ENCODE assay signal across 9 cellular contexts in the genomic region with DNA sequence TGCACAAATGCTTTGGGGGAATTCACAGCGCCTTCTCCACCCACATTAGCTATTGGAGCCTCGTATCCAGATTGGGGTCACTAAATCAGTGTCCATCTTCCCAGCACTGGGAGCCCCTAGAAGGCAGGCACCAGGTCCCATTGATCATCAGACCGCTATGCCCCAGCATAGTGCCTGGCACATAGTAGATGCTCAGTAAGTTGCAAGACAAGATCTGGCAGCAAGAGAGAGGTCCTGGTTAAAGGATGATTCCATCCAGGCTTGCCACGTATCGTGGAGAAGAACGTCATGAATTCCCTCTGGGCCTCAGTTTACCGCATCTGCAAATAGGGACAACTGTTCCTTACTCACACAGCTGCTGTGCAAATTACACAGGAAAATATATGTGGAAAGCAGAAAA. TPM values are rescaled to one million over a fixed set of nuclear protein-coding genes. Genes with fewer than 3 reads are reported as not detected.
DNase-seq lines count a peak whose midpoint lies in the region; ATAC-seq and TF ChIP-seq lines count a peak whose summit lies in the region.
"Had no signal": no experiment of that assay in that cellular context is flagged by ENCODE, and none has a peak within 500 bp of the region (broad histone marks: within the 10 kb centered on the region; RNA-seq: fewer than 3 reads in every experiment).

No MANE protein-coding gene starts in this region.

- peak overlapping the region; percentile 35 to 77 (median 71) for H3K27ac Mint-ChIP-seq in nephron

- peak overlapping the region; percentile 88; the same call in 1 of the 2 replicates for H2AK5ac ChIP-seq in IMR-90 (ENCODE audit: low read depth, low read length)

- peak overlapping the region; percentile 3 for H2AK9ac ChIP-seq in IMR-90 (replicated peaks; ENCODE audit: low read depth, low read length, poor library complexity)

- H3K4me1 Mint-ChIP-seq in nephron = peaks cover 55% of the 10 kb centered on the region

- no peak for TF ChIP-seq CTCF in AG04449 (IDR thresholded peaks at IDR 0.05; ENCODE audit: insufficient read depth, low read length, missing control alignments)
- TF ChIP-seq CTCF in IMR-90 (conservative IDR thresholded peaks at IDR 0.05; ENCODE audit: low read depth, low read length) = no peak
- no peak for TF ChIP-seq CTCF in choroid plexus epithelial cell (conservative IDR thresholded peaks at IDR 0.05; ENCODE audit: low read depth, low read length)
- TF ChIP-seq CTCF in nephron (IDR thresholded peaks at IDR 0.05; ENCODE audit: unreplicated experiment in 3 of 3) = no peak

- H4K91ac ChIP-seq in IMR-90 (ENCODE audit: insufficient read depth, low read depth, low read length) = no peak overlapping the region

- no peak overlapping the region for H2BK120ac ChIP-seq in IMR-90 (ENCODE audit: low read depth, low read length)

- no peaks in the 10 kb centered on the region for H3K9me3 ChIP-seq in IMR-90 (ENCODE audit: control insufficient read depth, insufficient read depth, low read length)

- 0 out of 2 replicates have a peak overlapping the region, but pooled peaks have one; percentile 16 for H3K4ac ChIP-seq in IMR-90 (ENCODE audit: low read depth, low read length)

- H3K27me3 ChIP-seq in IMR-90 (ENCODE audit: control insufficient read depth, insufficient read depth, low read length) = no peaks in the 10 kb centered on the region

- TF ChIP-seq RAD21 in IMR-90 (IDR thresholded peaks at IDR 0.05; ENCODE audit: low read length) = no peak

- no peak for ATAC-seq in IMR-90 (ENCODE audit: low read depth)
- ATAC-seq in GM21576 (IDR thresholded peaks at IDR 0.05; ENCODE audit: unreplicated experiment) = no peak
- no peak for ATAC-seq in GM19467 (IDR thresholded peaks at IDR 0.05; ENCODE audit: unreplicated experiment)

- H3K9me3 Mint-ChIP-seq in nephron = no peaks in the 10 kb centered on the region

- H3K9me1 ChIP-seq in IMR-90 (ENCODE audit: insufficient read depth, low read length) = peaks cover 37% of the 10 kb centered on the region

- TSS peak; percentile 18 for BruUV-seq in IMR-90 (replicated peaks; lab: Mats Ljungman, UMichigan)

- DNase-seq in AG04449 (ENCODE audit: low read depth, low spot score) (no peak), IMR-90 (no peak), choroid plexus epithelial cell (ENCODE audit: low read depth) (no peak), DMS 273 treated with DMSO at 0.1 percent for 48 hours (lab: John Stamatoyannopoulos, UW) (no peak), NCI-H524 treated with DMSO at 0.1 percent for 48 hours (lab: John Stamatoyannopoulos, UW) (no peak)
- DNase-seq: left colon had no signal

- H4K5ac ChIP-seq in IMR-90 (ENCODE audit: low read depth, low read length) = no peak overlapping the region

- intact Hi-C loops in IMR-90 (cut with micrococcal nuclease) = no loop called here

- in situ Hi-C loops in IMR-90 (cut with MboI; ENCODE audit: low sequenced_read_pairs) = no loop called here

- peak overlapping the region; percentile 99 for H3K23ac ChIP-seq in IMR-90 (ENCODE audit: low read depth, low read length)

- H3K9ac ChIP-seq in IMR-90 (ENCODE audit: low read depth, low read length) = no peak overlapping the region

- no peaks in the 10 kb centered on the region for H3K36me3 Mint-ChIP-seq in nephron (ENCODE audit: low read depth)

- H3K4me1 ChIP-seq in IMR-90 (ENCODE audit: control insufficient read depth, insufficient read depth, low read length) = peaks cover 24% of the 10 kb centered on the region

- CTCF ChIA-PET in AG04449 (lab: Yijun Ruan, JAX) = interaction anchor here (1.0 to 4.3 kb wide), 11 partner anchors 9 to 219 kb away, joined by 3 to 17 read pairs (median 4); no protein-coding TSS in a partner anchor
- CTCF ChIA-PET in IMR-90 (lab: Yijun Ruan, JAX) = no interaction called here

- H3K4me3 ChIP-seq in AG04449 (ENCODE audit: low read depth, low read length) (peak overlapping the region; percentile 85), IMR-90 (ENCODE audit: insufficient read depth, low read depth, low read length) (no peak overlapping the region), choroid plexus epithelial cell (ENCODE audit: low read depth, low read length) (peak overlapping the region; percentile 89)

- no peak overlapping the region for H2AFZ ChIP-seq in IMR-90 (replicated peaks; ENCODE audit: low read length, poor library complexity)

- H3K27ac ChIP-seq in IMR-90 (ENCODE audit: insufficient read depth, low read length) = no peak overlapping the region

- 87% methylated on average over 3 of the region's 7 CpGs; no CpG with 5 or more reads in 1 of the 2 experiments for WGBS in IMR-90 (ENCODE audit: extremely low coverage in 2 of 2, insufficient read length in 1 of 2), 2 experiments

- peaks cover 2% of the 10 kb centered on the region; the same call in 1 of the 2 replicates for H3K36me3 ChIP-seq in IMR-90 (ENCODE audit: control insufficient read depth, insufficient read depth, low read length)

- peaks cover 7% of the 10 kb centered on the region for H3K27me3 Mint-ChIP-seq in nephron (ENCODE audit: low read depth)

- H4K20me1 ChIP-seq in IMR-90 (ENCODE audit: insufficient read depth, low read length) = peaks cover 65% of the 10 kb centered on the region

- no peak overlapping the region for H3K18ac ChIP-seq in IMR-90 (ENCODE audit: low read depth, low read length)

- no peak overlapping the region for H2BK15ac ChIP-seq in IMR-90 (ENCODE audit: low read depth, low read length)

- peak overlapping the region; percentile 87 to 93 (median 93) for H3K4me3 Mint-ChIP-seq in nephron

- no peak overlapping the region for H2BK5ac ChIP-seq in IMR-90 (ENCODE audit: low read depth, low read length, poor library complexity, severe bottlenecking)

- peak overlapping the region; percentile 37 for H3K4me2 ChIP-seq in IMR-90 (ENCODE audit: low read depth, low read length)

- H3K14ac ChIP-seq in IMR-90 (replicated peaks; ENCODE audit: low read depth, low read length) = peak overlapping the region; percentile 38; the same call in 1 of the 2 replicates

- dilution Hi-C loops in IMR-90 (cut with HindIII; ENCODE audit: low sequenced_read_pairs, unreplicated experiment) = no loop called here

- peaks cover 15 to 71% of the 10 kb centered on the region in 2 experiments; a peak in 3 of 4 replicates for H3K79me1 ChIP-seq in IMR-90 (ENCODE audit: low read depth in 1 of 2, low read length in 2 of 2)

- no peak for TF ChIP-seq POLR2A in IMR-90 (IDR thresholded peaks at IDR 0.05; ENCODE audit: low read depth, low read length)

- no peak overlapping the region; a peak in 1 of 4 replicates for H4K8ac ChIP-seq in IMR-90 (ENCODE audit: low read depth in 2 of 2, low read length in 2 of 2)

- no peak overlapping the region for H3K56ac ChIP-seq in IMR-90 (ENCODE audit: extremely low read depth, insufficient read depth, low read length)

- no peak overlapping the region for H2BK20ac ChIP-seq in IMR-90 (ENCODE audit: low read depth, low read length)

- POLR2A ChIA-PET in AG04449 (lab: Yijun Ruan, JAX) = no interaction called here
- POLR2A ChIA-PET in IMR-90 (lab: Charles Lee; ENCODE audit: unreplicated experiment) = interaction anchor here (0.6 kb wide), 1 partner anchor 96 kb away, joined by 3 read pairs; no protein-coding TSS in a partner anchor

TF ChIP-seq in IMR-90, 13 proteins besides CTCF, POLR2A, EP300 and RAD21:
- TF ChIP-seq CEBPB (IDR thresholded peaks at IDR 0.05; ENCODE audit: low read depth, low read length) (no peak), MAFK (IDR thresholded peaks at IDR 0.05; ENCODE audit: low read depth, low read length) (no peak), RFX5 (IDR thresholded peaks at IDR 0.05; ENCODE audit: low read depth, low read length) (no peak), RCOR1 (IDR thresholded peaks at IDR 0.05; ENCODE audit: insufficient replicate concordance, low read length) (no peak), MXI1 (IDR thresholded peaks at IDR 0.05; ENCODE audit: borderline replicate concordance, low read depth, low read length) (no peak), CHD1 (IDR thresholded peaks at IDR 0.05; ENCODE audit: low read depth, low read length) (no peak), BHLHE40 (IDR thresholded peaks at IDR 0.05; ENCODE audit: low read depth, low read length) (no peak), FOS (IDR thresholded peaks at IDR 0.05; ENCODE audit: low read depth, low read length) (no peak), MAZ (IDR thresholded peaks at IDR 0.05; ENCODE audit: borderline replicate concordance, low read depth, low read length) (no peak), SMC3 (IDR thresholded peaks at IDR 0.05; ENCODE audit: low read depth, low read length) (no peak), USF2 (IDR thresholded peaks at IDR 0.05; ENCODE audit: low read depth, low read length) (no peak), NFE2L2 (IDR thresholded peaks at IDR 0.05; ENCODE audit: low read depth, low read length) (no peak)
- TF ChIP-seq, protein P1, sequence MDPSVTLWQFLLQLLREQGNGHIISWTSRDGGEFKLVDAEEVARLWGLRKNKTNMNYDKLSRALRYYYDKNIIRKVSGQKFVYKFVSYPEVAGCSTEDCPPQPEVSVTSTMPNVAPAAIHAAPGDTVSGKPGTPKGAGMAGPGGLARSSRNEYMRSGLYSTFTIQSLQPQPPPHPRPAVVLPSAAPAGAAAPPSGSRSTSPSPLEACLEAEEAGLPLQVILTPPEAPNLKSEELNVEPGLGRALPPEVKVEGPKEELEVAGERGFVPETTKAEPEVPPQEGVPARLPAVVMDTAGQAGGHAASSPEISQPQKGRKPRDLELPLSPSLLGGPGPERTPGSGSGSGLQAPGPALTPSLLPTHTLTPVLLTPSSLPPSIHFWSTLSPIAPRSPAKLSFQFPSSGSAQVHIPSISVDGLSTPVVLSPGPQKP (IDR thresholded peaks at IDR 0.05; ENCODE audit: borderline replicate concordance, low read depth, low read length) = no peak

RNA-seq across cellular contexts. Expression of gene TMEM184B, which starts 1.7 kb away (rescaled TPM):
- 9.1 and 9.2 TPM in 2 replicates for total RNA-seq in IMR-90 (2012; rRNA removed)
- polyA plus RNA-seq in IMR-90 (2012; rRNA removed) = 81.1 and 87.5 TPM in 2 replicates
- polyA plus RNA-seq in IMR-90 (2012; cell fraction: cytosol; rRNA removed) = 40.0 and 98.4 TPM in 2 replicates
- 132 and 272 TPM in 2 replicates for polyA plus RNA-seq in IMR-90 (2012; cell fraction: nucleus; rRNA removed; ENCODE audit: low replicate concordance)

RNA-seq across cellular contexts. Expression of gene CSNK1E, which starts 46.1 kb away (rescaled TPM):
- 114 and 116 TPM in 2 replicates for total RNA-seq in IMR-90 (2012; rRNA removed)
- polyA plus RNA-seq in IMR-90 (2012; rRNA removed) = 270 and 276 TPM in 2 replicates
- 125 and 248 TPM in 2 replicates for polyA plus RNA-seq in IMR-90 (2012; cell fraction: cytosol; rRNA removed)
- polyA plus RNA-seq in IMR-90 (2012; cell fraction: nucleus; rRNA removed; ENCODE audit: low replicate concordance) = 504 and 679 TPM in 2 replicates
